In genomic region chr11:57324886-57325734, GRCh38 we compare ENCODE assay signal across 1 cellular context.
TF ChIP-seq lines count a peak whose summit lies in the region.

Gene TNKS1BP1 (minus strand): TSS chr11:57324952. CDS start chr11:57321885, 3,067 bp downstream.

TF ChIP-seq in SK-N-SH treated with all-trans-retinoic acid at 6 μM for 48 hours, 23 proteins besides CTCF, POLR2A, EP300 and RAD21 (continued from another document):
- no peak for TF ChIP-seq RARB (CRISPR knock-in tag; IDR thresholded peaks at IDR 0.05)
